ENCODE assay signal across 21 cellular contexts in the genomic region with DNA sequence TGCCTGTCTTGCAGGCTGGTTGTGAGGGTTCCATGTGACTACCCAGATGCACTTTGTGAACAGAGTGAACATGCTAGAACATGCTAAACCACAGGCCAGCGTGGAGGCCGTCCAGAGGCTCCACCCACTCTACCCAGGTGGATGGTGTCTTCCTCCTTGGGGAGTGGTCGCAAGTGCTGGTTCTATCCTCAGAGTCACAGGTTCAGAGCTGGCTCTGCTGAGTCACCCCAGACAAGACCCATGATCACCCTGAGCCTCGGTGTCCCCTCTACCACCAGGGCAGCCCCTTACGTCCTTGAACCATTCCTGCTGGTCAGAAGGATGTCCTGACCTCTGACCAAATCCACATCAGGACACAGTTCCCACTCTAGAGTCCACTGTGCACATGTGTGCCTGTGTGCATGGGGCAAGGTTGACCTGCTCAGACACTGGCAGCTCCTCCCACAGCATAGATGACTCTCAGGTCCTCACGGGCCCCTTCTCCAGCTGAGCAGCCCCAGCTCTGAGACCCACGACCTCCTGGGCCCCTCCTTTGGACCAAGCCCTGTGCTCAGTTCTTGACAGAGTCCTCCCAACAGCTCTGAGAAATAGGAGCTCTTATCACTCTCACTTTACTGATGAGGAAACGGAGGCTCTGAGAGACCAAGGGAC.
A peak's percentile ranks its signal among the peaks of the same experiment; 100 is the strongest.
DNase-seq lines count a peak whose midpoint lies in the region; ATAC-seq lines count a peak whose summit lies in the region.
"Had no signal": no experiment of that assay in that cellular context is flagged by ENCODE, and none has a peak within 500 bp of the region (broad histone marks: within the 10 kb centered on the region; RNA-seq: fewer than 3 reads in every experiment).

No MANE protein-coding gene starts in this region.

- H3K9me3 Mint-ChIP-seq in stimulated activated naive CD8-positive, alpha-beta T cell treated with anti-CD3 and anti-CD28 coated beads, Interleukin-15, amount 100 ng/mL, for 72 hours: no peaks in the 10 kb centered on the region
- H3K9me3 Mint-ChIP-seq: CD8-positive, alpha-beta T cell; GM23338 had no signal

- H3K4me1 Mint-ChIP-seq in stimulated activated naive CD8-positive, alpha-beta T cell treated with anti-CD3 and anti-CD28 coated beads, Interleukin-15, amount 100 ng/mL, for 72 hours: no peaks in the 10 kb centered on the region

- H3K27ac Mint-ChIP-seq in stimulated activated naive CD8-positive, alpha-beta T cell treated with anti-CD3 and anti-CD28 coated beads, Interleukin-15, amount 100 ng/mL, for 72 hours: peak overlapping the region in 1 of 2 donors; percentile 8
- H3K27ac Mint-ChIP-seq: CD8-positive, alpha-beta T cell; GM23338 had no signal

- no peak overlapping the region for H3K4me3 Mint-ChIP-seq in stimulated activated naive CD8-positive, alpha-beta T cell treated with anti-CD3 and anti-CD28 coated beads, Interleukin-15, amount 100 ng/mL, for 72 hours
- H3K4me3 Mint-ChIP-seq: CD8-positive, alpha-beta T cell; GM23338 had no signal

- ATAC-seq in stimulated activated naive CD8-positive, alpha-beta T cell treated with anti-CD3 and anti-CD28 coated beads, Interleukin-15, Interleukin-2, amounts not matched to agents 100 U/mL and 50 U/mL, for 24 hours: peak; percentile 17
- no peak for ATAC-seq in stimulated activated naive CD8-positive, alpha-beta T cell treated with anti-CD3 and anti-CD28 coated beads, Interleukin-15, amount 100 ng/mL, for 72 hours
- ATAC-seq: A549; CD8-positive, alpha-beta T cell; GM12878; GM23338; HCT116; PC-3 had no signal

- no peak for DNase-seq in stimulated activated naive CD8-positive, alpha-beta T cell treated with anti-CD3 and anti-CD28 coated beads, Interleukin-15, Interleukin-2, amounts not matched to agents 100 U/mL and 50 U/mL, for 24 hours
- DNase-seq in stimulated activated naive CD8-positive, alpha-beta T cell treated with anti-CD3 and anti-CD28 coated beads, Interleukin-15, amount 100 ng/mL, for 72 hours: no peak
- DNase-seq in ecto neural progenitor cell (ENCODE audit: low spot score) (peak; percentile 32), mesenteric fat pad (ENCODE audit: low spot score) (peak; percentile 74), NCI-H1105 (lab: John Stamatoyannopoulos, UW) (no peak), NCI-H524 (lab: John Stamatoyannopoulos, UW) (no peak)
- DNase-seq in stimulated activated CD4-positive, alpha-beta T cell treated with anti-CD3 and anti-CD28 coated beads, Interleukin-2, amount 100 ng/mL, for 24 hours: no peak
- DNase-seq: Calu3; CD8-positive, alpha-beta T cell; DMS53; EL; NCI-H187; NCI-H2107; NCI-H510A; PC-3; RPMI8226; SIG-M5 had no signal

- H3K27me3 Mint-ChIP-seq in stimulated activated naive CD8-positive, alpha-beta T cell treated with anti-CD3 and anti-CD28 coated beads, Interleukin-15, amount 100 ng/mL, for 72 hours: peaks cover 10% of the 10 kb centered on the region

Comparison
In these comparisons a context has a peak if more than half of its experiments do, and no peak if none do; other contexts are left out.
1. DNase-seq: peak in ecto neural progenitor cell (single experiment) and mesenteric fat pad (single experiment); none in stimulated activated naive CD8-positive, alpha-beta T cell treated with anti-CD3 and anti-CD28 coated beads, Interleukin-15, Interleukin-2, amounts not matched to agents 100 U/mL and 50 U/mL, for 24 hours (single experiment), stimulated activated naive CD8-positive, alpha-beta T cell treated with anti-CD3 and anti-CD28 coated beads, Interleukin-15, amount 100 ng/mL, for 72 hours (0 of 2), NCI-H1105 (single experiment), stimulated activated CD4-positive, alpha-beta T cell treated with anti-CD3 and anti-CD28 coated beads, Interleukin-2, amount 100 ng/mL, for 24 hours (0 of 2) and NCI-H524 (0 of 2).